In genomic region chr10:100357073-100357858, GRCh38 we compare ENCODE assay signal across 21 cellular contexts. TPM values are rescaled to one million over a fixed set of nuclear protein-coding genes. Genes with fewer than 3 reads are reported as not detected.
DNase-seq lines count a peak whose midpoint lies in the region; ATAC-seq, FAIRE-seq and TF ChIP-seq lines count a peak whose summit lies in the region.
"Had no signal": no experiment of that assay in that cellular context is flagged by ENCODE, and none has a peak within 500 bp of the region (broad histone marks: within the 10 kb centered on the region; RNA-seq: fewer than 3 reads in every experiment).

No MANE protein-coding gene starts in this region.

- in situ Hi-C loops in K562 (cut with MboI), result no loop called here

- peaks cover 4% of the 10 kb centered on the region for H3K9me1 ChIP-seq in K562 (ENCODE audit: control insufficient read depth, insufficient read depth, low read length)

- peaks cover 69% of the 10 kb centered on the region for H3K79me2 ChIP-seq in GM23338 (replicated peaks; ENCODE audit: insufficient read depth)
- H3K79me2 ChIP-seq in K562 (ENCODE audit: control insufficient read depth, insufficient read depth, low read length), result peaks cover 60% of the 10 kb centered on the region

- no peak for DNase-seq in T-helper 2 cell treated with Interferon-gamma antibody and Interleukin-4, amounts not matched to agents 5 μg/mL and 100 μg/mL, for 36 hours (ENCODE audit: low spot score)
- DNase-seq in T-helper 2 cell (no peak), GM23338 (ENCODE audit: low spot score) (no peak), K562 (ENCODE audit: extremely low read depth in 1 of 4, low spot score in 3 of 4) (no peak), mesothelial cell of epicardium (ENCODE audit: low spot score in 2 of 2, unreplicated experiment in 2 of 2) (no peak)
- DNase-seq in activated CD4-positive, alpha-beta T cell treated with anti-CD3 and anti-CD28 coated beads, Interleukin-2, amount 50 U/mL, for 4 hours, result no peak
- DNase-seq: activated B cell treated with CpG ODN at 0.5 μM for 24 hours; activated CD8-positive, alpha-beta memory T cell treated with anti-CD3 and anti-CD28 coated beads, Interleukin-2, amount 50 U/mL, for 4 hours; C1 segment of cervical spinal cord; foreskin keratinocyte; GM23248; left cardiac atrium; midbrain; NCI-H1694; NCI-H226; RPMI8226; stimulated activated CD4-positive, alpha-beta T cell treated with anti-CD3 and anti-CD28 coated beads, Interleukin-12 subunit alpha, Interleukin-12 subunit beta, amount 100 ng/mL, for 4 hours had no signal

- H3K4me2 ChIP-seq in GM23338 (peak overlapping the region; percentile 39; the same call in 1 of the 2 replicates), K562 (ENCODE audit: insufficient read depth, low read length) (no peak overlapping the region)

- intact Hi-C loops in K562 (cut with micrococcal nuclease), result no loop called here

- TF ChIP-seq CTCF in GM23338 (conservative IDR thresholded peaks at IDR 0.05; ENCODE audit: low read depth in 2 of 2) (no peak), K562 (IDR thresholded peaks at IDR 0.05 in 2 of 3, conservative IDR thresholded peaks at IDR 0.05 in 1 of 3; ENCODE audit: insufficient read depth in 2 of 3, low read depth in 1 of 3, low read length in 3 of 3) (no peak), mesothelial cell of epicardium (IDR thresholded peaks at IDR 0.05; ENCODE audit: unreplicated experiment) (no peak)

- no peaks in the 10 kb centered on the region for H3K9me3 Mint-ChIP-seq in T-helper 2 cell treated with Interferon-gamma antibody and Interleukin-4, amounts not matched to agents 5 μg/mL and 100 μg/mL, for 36 hours
- H3K9me3 Mint-ChIP-seq in GM23338 (no peaks in the 10 kb centered on the region), mesothelial cell of epicardium (no peaks in the 10 kb centered on the region)
- H3K9me3 Mint-ChIP-seq: activated B cell treated with CpG ODN at 0.5 μM for 24 hours had no signal

- ATAC-seq in GM23338, result no peak
- ATAC-seq in K562, result no peak
- no peak for ATAC-seq in GM21360 (IDR thresholded peaks at IDR 0.05; ENCODE audit: unreplicated experiment)
- no peak for ATAC-seq in GM18870 (IDR thresholded peaks at IDR 0.05; ENCODE audit: unreplicated experiment)
- ATAC-seq: foreskin keratinocyte, left cardiac atrium had no signal

- peaks cover 95% of the 10 kb centered on the region for H3K36me3 ChIP-seq in GM23338 (ENCODE audit: insufficient read depth)
- H3K36me3 ChIP-seq in K562 (ENCODE audit: control insufficient read depth, insufficient read depth, low read length), result peaks cover 92% of the 10 kb centered on the region

- H3F3A ChIP-seq in GM23338 (replicated peaks; ENCODE audit: low read depth), result peaks cover 72% of the 10 kb centered on the region

- CTCF ChIA-PET in K562 (lab: Yijun Ruan, JAX; ENCODE audit: low intra/inter-chr PET ratio), result no interaction called here

- WGBS in K562 (ENCODE audit: insufficient coverage, low coverage, missing lambda C conversion rate), result 53% methylated on average over 3 of the region's 4 CpGs

- FAIRE-seq in K562 (lab: Jason Lieb, UNC), result no peak

- no peaks in the 10 kb centered on the region for H3K27me3 Mint-ChIP-seq in T-helper 2 cell treated with Interferon-gamma antibody and Interleukin-4, amounts not matched to agents 5 μg/mL and 100 μg/mL, for 36 hours (ENCODE audit: low read depth)
- no peaks in the 10 kb centered on the region for H3K27me3 Mint-ChIP-seq in GM23338 (ENCODE audit: insufficient read depth, low read depth, poor library complexity)
- H3K27me3 Mint-ChIP-seq in mesothelial cell of epicardium (ENCODE audit: low read depth), result no peaks in the 10 kb centered on the region
- H3K27me3 Mint-ChIP-seq: activated B cell treated with CpG ODN at 0.5 μM for 24 hours had no signal

- no peak for TF ChIP-seq EP300 in K562 (IDR thresholded peaks at IDR 0.05; ENCODE audit: low read length)

- H3K4me1 ChIP-seq in GM23338 (ENCODE audit: insufficient read depth) (peaks cover 55% of the 10 kb centered on the region), K562 (replicated peaks in 1 of 2; ENCODE audit: control insufficient read depth in 2 of 2, insufficient read depth in 2 of 2, low read length in 2 of 2) (peaks cover 17 to 32% of the 10 kb centered on the region in 2 experiments)
- H3K4me1 ChIP-seq: ascending aorta had no signal

- H3K9me2 ChIP-seq in GM23338 (ENCODE audit: insufficient read depth), result no peaks in the 10 kb centered on the region

- BruUV-seq in K562 (replicated peaks; lab: Mats Ljungman, UMichigan), result no TSS peak

- POLR2A ChIA-PET in K562 (lab: Yijun Ruan, JAX), result interaction anchor here (3.0 to 8.7 kb wide), 2 partner anchors 9 to 17 kb away, joined by 19 to 50 read pairs; partner anchors contain the start of gene SCD

- H2AFZ ChIP-seq in GM23338 (no peak overlapping the region), K562 (ENCODE audit: low read depth, low read length) (no peak overlapping the region)
- H2AFZ ChIP-seq: GM23248 had no signal

- peak overlapping the region; percentile 71 for H3K27ac ChIP-seq in GM23338 (ENCODE audit: low read depth)
- H3K27ac ChIP-seq in K562 (ENCODE audit: extremely low read depth, low read depth, low read length), result no peak overlapping the region; the same call in 2 of the 3 replicates
- H3K27ac ChIP-seq: ascending aorta, foreskin keratinocyte, GM23248 had no signal

- H3K9me3 ChIP-seq in K562 (replicated peaks; ENCODE audit: control insufficient read depth, insufficient read depth, low read depth, low read length), result no peaks in the 10 kb centered on the region
- H3K9me3 ChIP-seq: ascending aorta had no signal

- H3K27ac Mint-ChIP-seq in T-helper 2 cell treated with Interferon-gamma antibody and Interleukin-4, amounts not matched to agents 5 μg/mL and 100 μg/mL, for 36 hours, result peak overlapping the region; percentile 68
- H3K27ac Mint-ChIP-seq in GM23338 (peak overlapping the region; percentile 55), mesothelial cell of epicardium (peak overlapping the region; percentile 33)
- H3K27ac Mint-ChIP-seq: activated B cell treated with CpG ODN at 0.5 μM for 24 hours had no signal

- peaks cover 51% of the 10 kb centered on the region for H3K4me1 Mint-ChIP-seq in T-helper 2 cell treated with Interferon-gamma antibody and Interleukin-4, amounts not matched to agents 5 μg/mL and 100 μg/mL, for 36 hours (ENCODE audit: low read depth)
- H3K4me1 Mint-ChIP-seq in GM23338 (peaks cover 48% of the 10 kb centered on the region), mesothelial cell of epicardium (peaks cover 41% of the 10 kb centered on the region)
- H3K4me1 Mint-ChIP-seq: activated B cell treated with CpG ODN at 0.5 μM for 24 hours had no signal

- TF ChIP-seq RAD21 in K562 (CRISPR knock-in tag; conservative IDR thresholded peaks at IDR 0.05 in 1 of 2, IDR thresholded peaks at IDR 0.05 in 1 of 2), result no peak

- no peak overlapping the region for H3K9ac ChIP-seq in K562 (ENCODE audit: insufficient read depth in 1 of 2, low read depth in 2 of 2, low read length in 2 of 2)
- H3K9ac ChIP-seq: GM23248 had no signal

- H3K4me3 Mint-ChIP-seq in T-helper 2 cell treated with Interferon-gamma antibody and Interleukin-4, amounts not matched to agents 5 μg/mL and 100 μg/mL, for 36 hours, result no peak overlapping the region
- H3K4me3 Mint-ChIP-seq in GM23338 (peak overlapping the region; percentile 4; the same call in 1 of the 3 replicates), mesothelial cell of epicardium (no peak overlapping the region)
- H3K4me3 Mint-ChIP-seq: activated B cell treated with CpG ODN at 0.5 μM for 24 hours had no signal

- H3K4me3 ChIP-seq in GM23338 (no peak overlapping the region), K562 (no peak overlapping the region)
- H3K4me3 ChIP-seq: ascending aorta, GM23248 had no signal

- H4K20me1 ChIP-seq in GM23338 (replicated peaks; ENCODE audit: insufficient read depth) (peaks cover 89% of the 10 kb centered on the region), K562 (replicated peaks; ENCODE audit: control insufficient read depth, insufficient read depth, low read length) (peaks cover 27% of the 10 kb centered on the region)

- peak; percentile 52; the same call in 1 of the 2 replicates for TF ChIP-seq POLR2A in K562 (conservative IDR thresholded peaks at IDR 0.05)

- H3K27me3 ChIP-seq in GM23338 (ENCODE audit: insufficient read depth) (no peaks in the 10 kb centered on the region), K562 (ENCODE audit: control insufficient read depth in 2 of 2, insufficient read depth in 2 of 2, low read length in 2 of 2) (no peaks in the 10 kb centered on the region)
- H3K27me3 ChIP-seq: ascending aorta, foreskin keratinocyte had no signal

- H3K36me3 Mint-ChIP-seq in T-helper 2 cell treated with Interferon-gamma antibody and Interleukin-4, amounts not matched to agents 5 μg/mL and 100 μg/mL, for 36 hours (ENCODE audit: low read depth), result peaks cover 85% of the 10 kb centered on the region
- H3K36me3 Mint-ChIP-seq in GM23338 (ENCODE audit: low read depth) (peaks cover 94% of the 10 kb centered on the region), mesothelial cell of epicardium (peaks cover 66% of the 10 kb centered on the region)

RNA-seq across cellular contexts. Expression of gene SCD, which starts 10.2 kb away (rescaled TPM):
- 781 and 816 TPM in 2 replicates for total RNA-seq in GM23338 (2014; rRNA removed; shearing (Covaris generic))
- polyA plus RNA-seq in GM23338 (2016; fragmentation: Nextera tagmentation; extraction: Ambion mirVana), result 325 and 338 TPM in 2 replicates
- 359 and 388 TPM in 2 replicates for total RNA-seq in K562 (2011; cell fraction: chromatin; rRNA removed; ENCODE audit: low replicate concordance)
- total RNA-seq in K562 (2011; cell fraction: nucleolus; rRNA removed), result 494 and 521 TPM in 2 replicates
- total RNA-seq in K562 (2011; cell fraction: nucleoplasm; rRNA removed), result 684 and 892 TPM in 2 replicates
- total RNA-seq in K562 (2014; rRNA removed), result 114 and 153 TPM in 2 replicates
- 156 and 167 TPM in 2 replicates for total RNA-seq in K562 (2014; rRNA removed; fragmentation: Illumina TruSeq; extraction: Trizol)
- 159 and 165 TPM in 2 replicates for total RNA-seq in K562 (2015; rRNA removed; fragmentation: Illumina TruSeq; extraction: Trizol)
- total RNA-seq in K562 (2021), result 278 and 287 TPM in 2 replicates
- 486 and 648 TPM in 2 replicates for polyA plus RNA-seq in K562 (2011; rRNA removed)
- 380 and 627 TPM in 2 replicates for polyA plus RNA-seq in K562 (2011; cell fraction: cytosol; rRNA removed)
- 141 and 221 TPM in 2 replicates for polyA plus RNA-seq in K562 (2011; cell fraction: nucleus; rRNA removed)
- 255 and 256 TPM in 2 replicates for polyA plus RNA-seq in K562 (2012)
- polyA plus RNA-seq in K562 (2014; fragmentation: Illumina TruSeq; extraction: Trizol), result 279 and 309 TPM in 2 replicates
- 100 to 1,000 TPM; 188 to 258 TPM for polyA plus RNA-seq in K562 (2014; fragmentation: Nextera tagmentation; extraction: Ambion mirVana)
- polyA plus RNA-seq in K562 (2014; rRNA removed), result 166 and 184 TPM in 2 replicates
- polyA minus RNA-seq in K562 (2011; rRNA and poly(A)+ RNA removed), result 582 and 700 TPM in 2 replicates
- polyA minus RNA-seq in K562 (2011; cell fraction: cytosol; rRNA and poly(A)+ RNA removed), result 320 and 376 TPM in 2 replicates
- polyA minus RNA-seq in K562 (2011; cell fraction: nucleus; rRNA and poly(A)+ RNA removed), result 39.0 and 97.6 TPM in 2 replicates
- total RNA-seq in mesothelial cell of epicardium, result 157 to 162 TPM (median 159 TPM) in 3 replicates

RNA-seq across cellular contexts. Expression of gene PKD2L1, which starts 27.2 kb away (rescaled TPM):
- not detected in 2 replicates for total RNA-seq in GM23338 (2014; rRNA removed; shearing (Covaris generic))
- polyA plus RNA-seq in GM23338 (2016; fragmentation: Nextera tagmentation; extraction: Ambion mirVana), result not detected in 2 replicates
- total RNA-seq in K562 (2011; cell fraction: chromatin; rRNA removed; ENCODE audit: low replicate concordance), result not detected in 2 replicates
- not detected in 2 replicates for total RNA-seq in K562 (2011; cell fraction: nucleolus; rRNA removed)
- total RNA-seq in K562 (2011; cell fraction: nucleoplasm; rRNA removed), result not detected in 2 replicates
- not detected in 2 replicates for total RNA-seq in K562 (2014; rRNA removed)
- total RNA-seq in K562 (2014; rRNA removed; fragmentation: Illumina TruSeq; extraction: Trizol), result not detected in 2 replicates
- not detected in 2 replicates for total RNA-seq in K562 (2015; rRNA removed; fragmentation: Illumina TruSeq; extraction: Trizol)
- not detected in 2 replicates for total RNA-seq in K562 (2021)
- polyA plus RNA-seq in K562 (2011; rRNA removed), result not detected in 2 replicates
- polyA plus RNA-seq in K562 (2011; cell fraction: cytosol; rRNA removed), result not detected in 2 replicates
- 0.04 TPM in 1 of 2 replicates, not detected in the other for polyA plus RNA-seq in K562 (2011; cell fraction: nucleus; rRNA removed)
- polyA plus RNA-seq in K562 (2012), result 0.30 TPM in 1 of 2 replicates, not detected in the other
- not detected in 2 replicates for polyA plus RNA-seq in K562 (2014; fragmentation: Illumina TruSeq; extraction: Trizol)
- not detected for polyA plus RNA-seq in K562 (2014; fragmentation: Nextera tagmentation; extraction: Ambion mirVana)
- polyA plus RNA-seq in K562 (2014; rRNA removed), result not detected in 2 replicates
- not detected in 2 replicates for polyA minus RNA-seq in K562 (2011; rRNA and poly(A)+ RNA removed)
- not detected in 2 replicates for polyA minus RNA-seq in K562 (2011; cell fraction: cytosol; rRNA and poly(A)+ RNA removed)
- not detected in 2 replicates for polyA minus RNA-seq in K562 (2011; cell fraction: nucleus; rRNA and poly(A)+ RNA removed)
- 0.09 TPM in 1 of 3 replicates, not detected in the others for total RNA-seq in mesothelial cell of epicardium
- total RNA-seq: A172, activated B cell treated with CpG ODN at 0.5 μM for 24 hours, ascending aorta, foreskin keratinocyte, GM23248 had no signal
- polyA plus RNA-seq: foreskin keratinocyte, GM23248 had no signal
